ENCODE assay signal across 1 cellular context in the genomic region with DNA sequence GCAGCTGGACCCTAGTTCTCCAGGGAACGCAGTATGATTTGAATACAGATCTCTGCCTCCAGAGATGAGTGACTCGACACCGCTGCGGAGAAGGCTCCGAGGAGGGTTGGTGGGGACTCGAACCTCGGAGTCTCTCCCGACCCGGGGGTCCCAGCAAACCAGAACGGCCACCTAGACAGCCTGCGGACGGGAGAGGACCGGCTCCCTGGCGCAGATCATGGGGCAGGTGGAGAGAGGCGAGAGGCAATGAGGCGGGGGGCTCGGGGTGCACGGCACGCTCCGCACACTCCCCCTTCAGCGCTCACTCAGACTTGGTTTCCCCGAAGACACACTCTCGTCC.
TF ChIP-seq lines count a peak whose summit lies in the region.

No MANE protein-coding gene starts in this region.

TF ChIP-seq in GM12878, 131 proteins besides CTCF, POLR2A, EP300 and RAD21:
- TF ChIP-seq SUZ12 (IDR thresholded peaks at IDR 0.05; ENCODE audit: unreplicated experiment): peak; percentile 29
- TF ChIP-seq NBN (IDR thresholded peaks at IDR 0.05): no peak
- no peak for TF ChIP-seq HCFC1 (IDR thresholded peaks at IDR 0.05; ENCODE audit: low read length)
- TF ChIP-seq NFXL1 (IDR thresholded peaks at IDR 0.05; ENCODE audit: borderline replicate concordance): no peak
